11 cellular contexts compared by ENCODE assay signal in the genomic region with DNA sequence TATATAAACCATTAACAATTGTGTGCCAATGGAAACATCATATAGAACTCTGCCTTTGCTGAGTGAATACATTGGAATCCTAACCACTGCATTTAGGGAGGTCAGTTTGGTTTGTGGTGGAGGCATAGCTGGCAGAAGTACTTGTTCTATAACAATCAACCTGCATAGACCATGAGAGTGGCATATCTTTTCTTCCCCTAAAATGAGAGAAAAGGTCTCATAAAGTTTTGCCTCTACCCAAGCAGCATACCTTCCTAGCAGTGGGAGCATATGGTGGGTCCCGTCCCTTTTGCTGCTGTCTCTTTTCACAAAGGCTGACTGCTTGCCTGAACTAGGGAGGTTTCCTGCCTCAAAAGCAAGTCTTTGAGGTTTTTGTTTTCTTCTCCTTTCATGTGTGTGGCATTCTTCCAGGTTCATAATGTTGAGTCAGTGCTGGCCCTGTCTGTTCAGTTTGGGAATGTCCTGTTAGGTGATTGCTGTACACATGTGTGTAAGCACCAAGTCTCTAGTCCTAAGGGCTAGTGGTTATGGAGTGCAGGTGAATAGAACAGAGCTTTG.
DNase-seq lines count a peak whose midpoint lies in the region; ATAC-seq and TF ChIP-seq lines count a peak whose summit lies in the region.
"Had no signal": no experiment of that assay in that cellular context is flagged by ENCODE, and none has a peak within 500 bp of the region (broad histone marks: within the 10 kb centered on the region; RNA-seq: fewer than 3 reads in every experiment).

No MANE protein-coding gene starts in this region.

- no peak for TF ChIP-seq EP300 in tibial nerve (IDR thresholded peaks at IDR 0.05)

- H3K36me3 ChIP-seq in tibial nerve = no peaks in the 10 kb centered on the region

- no peaks in the 10 kb centered on the region for H3K27me3 ChIP-seq in tibial nerve

- 75 to 80% methylated on average over 1 of the region's 1 CpG for WGBS in tibial nerve, 2 donors

- peak; percentile 92 for DNase-seq in Daoy (ENCODE audit: low read depth)
- DNase-seq in M059J (ENCODE audit: low read depth) = peak; percentile 96
- DNase-seq in astrocyte of the hippocampus (ENCODE audit: low read depth, low spot score) = peak; percentile 91
- DNase-seq in kidney glomerular epithelial cell (lab: John Stamatoyannopoulos, UW) = peak; percentile 84
- DNase-seq in DMS153 treated with DMSO at 0.1 percent for 48 hours (lab: John Stamatoyannopoulos, UW; ENCODE audit: unreplicated experiment) = no peak
- DNase-seq in tibial nerve (ENCODE audit: low spot score in 2 of 2) = no peak
- no peak for DNase-seq in inferior parietal cortex (ENCODE audit: extremely low spot score)
- DNase-seq: NCI-H2171 treated with DMSO at 0.1 percent for 48 hours, SW 1271 had no signal

- H3K9me3 ChIP-seq in tibial nerve = no peaks in the 10 kb centered on the region

- ATAC-seq in GM19467 (IDR thresholded peaks at IDR 0.05; ENCODE audit: unreplicated experiment) = no peak

- no peak overlapping the region for H3K27ac ChIP-seq in tibial nerve

- peaks cover 0 to 37% (median 18%) of the 10 kb centered on the region in 4 donors for H3K4me1 ChIP-seq in tibial nerve

- no peak for TF ChIP-seq CTCF in tibial nerve (IDR thresholded peaks at IDR 0.05)

- TF ChIP-seq POLR2A in tibial nerve (IDR thresholded peaks at IDR 0.05) = no peak

- H3K4me3 ChIP-seq in tibial nerve = no peak overlapping the region
- H3K4me3 ChIP-seq: lung had no signal

Comparison
In these comparisons a context has a peak if more than half of its experiments do, and no peak if none do; other contexts are left out.
1. DNase-seq: peak in Daoy (single experiment), M059J (single experiment), astrocyte of the hippocampus (single experiment) and kidney glomerular epithelial cell (single experiment); none in DMS153 treated with DMSO at 0.1 percent for 48 hours (single experiment), tibial nerve (0 of 2) and inferior parietal cortex (single experiment).